8 cellular contexts compared by ENCODE assay signal in genomic region chr4:54384563-54384962, GRCh38.
DNase-seq lines count a peak whose midpoint lies in the region; ATAC-seq and FAIRE-seq lines count a peak whose summit lies in the region.

No MANE protein-coding gene starts in this region.

- FAIRE-seq in HTR-8/SVneo (lab: Jason Lieb, UNC): no peak

- no peak for ATAC-seq in HG03457 (IDR thresholded peaks at IDR 0.05; ENCODE audit: unreplicated experiment)

- peak; percentile 64 for DNase-seq in DMS53 (lab: John Stamatoyannopoulos, UW)
- peak; percentile 12 for DNase-seq in HTR-8/SVneo (ENCODE audit: insufficient read length, low spot score)
- peak; percentile 25 for DNase-seq in SKM-1 treated with dmso at 0.1 percent for 144 hours (lab: John Stamatoyannopoulos, UW; ENCODE audit: unreplicated experiment)
- DNase-seq in glomerular endothelial cell (ENCODE audit: extremely low read depth, low read depth, low spot score): peak; percentile 22
- DNase-seq in stromal cell of bone marrow (ENCODE audit: low read depth): peak; percentile 24
- no peak for DNase-seq in activated effector memory CD4-positive, alpha-beta T cell treated with anti-CD3 and anti-CD28 coated beads, Interleukin-2, amount 50 U/mL, for 16 hours
- no peak for DNase-seq in activated CD4-positive, alpha-beta T cell treated with anti-CD3 and anti-CD28 coated beads, Interleukin-2, amount 50 U/mL, for 4 hours

Comparison
In these comparisons a context has a peak if more than half of its experiments do, and no peak if none do; other contexts are left out.
1. DNase-seq: peak in DMS53 (single experiment), HTR-8/SVneo (single experiment), SKM-1 treated with dmso at 0.1 percent for 144 hours (single experiment), glomerular endothelial cell (single experiment) and stromal cell of bone marrow (single experiment); none in activated effector memory CD4-positive, alpha-beta T cell treated with anti-CD3 and anti-CD28 coated beads, Interleukin-2, amount 50 U/mL, for 16 hours (single experiment) and activated CD4-positive, alpha-beta T cell treated with anti-CD3 and anti-CD28 coated beads, Interleukin-2, amount 50 U/mL, for 4 hours (0 of 2).